ENCODE assay signal across 13 cellular contexts in genomic region chr10:36349445-36350063, GRCh38.
A peak's percentile ranks its signal among the peaks of the same experiment; 100 is the strongest.
DNase-seq lines count a peak whose midpoint lies in the region; ATAC-seq and TF ChIP-seq lines count a peak whose summit lies in the region.
"Had no signal": no experiment of that assay in that cellular context is flagged by ENCODE, and none has a peak within 500 bp of the region (broad histone marks: within the 10 kb centered on the region; RNA-seq: fewer than 3 reads in every experiment).

No MANE protein-coding gene starts in this region.

- H3K4me3 Mint-ChIP-seq in WTC11, result no peak overlapping the region
- H3K4me3 Mint-ChIP-seq in effector memory CD8-positive, alpha-beta T cell, result no peak overlapping the region
- H3K4me3 Mint-ChIP-seq: activated naive CD4-positive, alpha-beta T cell treated with anti-CD3 and anti-CD28 coated beads, Interleukin-2, amount 50 U/mL, for 24 hours; naive thymus-derived CD8-positive, alpha-beta T cell; stimulated activated naive CD8-positive, alpha-beta T cell treated with anti-CD3 and anti-CD28 coated beads, Interleukin-15, Interleukin-2, amounts not matched to agents 100 ng/mL and 50 ng/mL, for 24 hours had no signal

- TF ChIP-seq CTCF in WTC11 (IDR thresholded peaks at IDR 0.05) (no peak), heart left ventricle (IDR thresholded peaks at IDR 0.05) (no peak)

- H3K4me1 ChIP-seq in GM23248 (ENCODE audit: insufficient read depth), result peaks cover 31% of the 10 kb centered on the region
- H3K4me1 ChIP-seq in heart left ventricle, result peaks cover 0 to 12% (median 0%) of the 10 kb centered on the region in 12 donors
- no peaks in the 10 kb centered on the region for H3K4me1 ChIP-seq in HAP-1

- H3K27me3 ChIP-seq in GM23248 (replicated peaks; ENCODE audit: insufficient read depth), result no peaks in the 10 kb centered on the region
- H3K27me3 ChIP-seq in heart left ventricle, result no peaks in the 10 kb centered on the region
- H3K27me3 ChIP-seq in HAP-1 (ENCODE audit: low read depth), result no peaks in the 10 kb centered on the region

- peaks cover 16% of the 10 kb centered on the region for H3F3A ChIP-seq in GM23248 (ENCODE audit: insufficient read depth)

- H4K20me1 ChIP-seq in GM23248 (ENCODE audit: insufficient read depth), result no peaks in the 10 kb centered on the region

- H3K9me3 Mint-ChIP-seq in WTC11, result no peaks in the 10 kb centered on the region
- peaks cover 9 to 10% of the 10 kb centered on the region in 2 donors for H3K9me3 Mint-ChIP-seq in effector memory CD8-positive, alpha-beta T cell

- no peaks in the 10 kb centered on the region for H3K9me3 ChIP-seq in GM23248 (ENCODE audit: low read depth)
- no peaks in the 10 kb centered on the region for H3K9me3 ChIP-seq in heart left ventricle
- H3K9me3 ChIP-seq in HAP-1, result no peaks in the 10 kb centered on the region

- H2AFZ ChIP-seq in GM23248, result peak overlapping the region; percentile 34

- no peaks in the 10 kb centered on the region for H3K36me3 ChIP-seq in GM23248 (ENCODE audit: low read depth)
- no peaks in the 10 kb centered on the region for H3K36me3 ChIP-seq in heart left ventricle
- no peaks in the 10 kb centered on the region for H3K36me3 ChIP-seq in HAP-1 (replicated peaks)

- DNase-seq in GM23248, result peak; percentile 89
- DNase-seq in WTC11 (ENCODE audit: low spot score), result no peak
- peak in 3 of 5 donors; percentile 11 to 34 (median 21) for DNase-seq in heart left ventricle
- DNase-seq in skeletal muscle cell (ENCODE audit: low read depth), result peak; percentile 87
- DNase-seq in HAP-1 (ENCODE audit: low spot score in 2 of 2), result no peak
- DNase-seq in effector memory CD8-positive, alpha-beta T cell, result no peak
- DNase-seq in OCI-M1 (lab: John Stamatoyannopoulos, UW), result no peak
- DNase-seq: naive thymus-derived CD8-positive, alpha-beta T cell; NCI-H1105 treated with DMSO at 0.1 percent for 48 hours; stimulated activated CD4-positive, alpha-beta T cell treated with anti-CD3 and anti-CD28 coated beads, Interleukin-1b, Interleukin-23, amount 100 ng/mL, for 48 hours had no signal

- intact Hi-C loops in heart left ventricle (cut with DNase I), result no loop called here

- ATAC-seq in WTC11 (peak; percentile 55), heart left ventricle (peak in 3 of 4 donors; percentile 42 to 84 (median 50)), GM18868 (IDR thresholded peaks at IDR 0.05; ENCODE audit: unreplicated experiment) (no peak)
- no peak for ATAC-seq in effector memory CD8-positive, alpha-beta T cell (replicated peaks)
- ATAC-seq: naive thymus-derived CD8-positive, alpha-beta T cell had no signal

- no peaks in the 10 kb centered on the region for H3K9me2 ChIP-seq in GM23248 (ENCODE audit: insufficient read depth)

- H3K4me1 Mint-ChIP-seq in WTC11, result no peaks in the 10 kb centered on the region
- H3K4me1 Mint-ChIP-seq in effector memory CD8-positive, alpha-beta T cell (ENCODE audit: low read depth in 2 of 2), result no peaks in the 10 kb centered on the region
- H3K4me1 Mint-ChIP-seq: activated naive CD4-positive, alpha-beta T cell treated with anti-CD3 and anti-CD28 coated beads, Interleukin-2, amount 50 U/mL, for 24 hours; naive thymus-derived CD8-positive, alpha-beta T cell had no signal

- H3K27ac ChIP-seq in GM23248, result peak overlapping the region; percentile 43
- no peak overlapping the region for H3K27ac ChIP-seq in heart left ventricle

- H3K4me2 ChIP-seq in GM23248 (ENCODE audit: unreplicated experiment), result peak overlapping the region; percentile 49

- no peaks in the 10 kb centered on the region for H3K79me2 ChIP-seq in GM23248 (ENCODE audit: insufficient read depth)

- peak overlapping the region; percentile 11; the same call in 1 of the 2 replicates for H3K9ac ChIP-seq in GM23248

- in situ Hi-C loops in GM23248 (cut with MboI), result no loop called here
- in situ Hi-C loops in HAP-1 (cut with MboI; ENCODE audit: low sequenced_read_pairs), result no loop called here

- POLR2A ChIA-PET in WTC11 (lab: Charles Lee), result no interaction called here

- CTCF ChIA-PET in WTC11 (lab: Charles Lee), result no interaction called here

- H3K27me3 Mint-ChIP-seq in WTC11 (ENCODE audit: low read depth), result no peaks in the 10 kb centered on the region; the same call in 1 of the 2 replicates
- no peaks in the 10 kb centered on the region for H3K27me3 Mint-ChIP-seq in effector memory CD8-positive, alpha-beta T cell
- H3K27me3 Mint-ChIP-seq: activated naive CD4-positive, alpha-beta T cell treated with anti-CD3 and anti-CD28 coated beads, Interleukin-2, amount 50 U/mL, for 24 hours; stimulated activated naive CD8-positive, alpha-beta T cell treated with anti-CD3 and anti-CD28 coated beads, Interleukin-15, Interleukin-2, amounts not matched to agents 100 ng/mL and 50 ng/mL, for 24 hours had no signal

- no peak for TF ChIP-seq POLR2A in heart left ventricle (IDR thresholded peaks at IDR 0.05)

- no peaks in the 10 kb centered on the region for H3K36me3 Mint-ChIP-seq in WTC11
- no peaks in the 10 kb centered on the region for H3K36me3 Mint-ChIP-seq in effector memory CD8-positive, alpha-beta T cell (ENCODE audit: insufficient read depth)
- H3K36me3 Mint-ChIP-seq: activated naive CD4-positive, alpha-beta T cell treated with anti-CD3 and anti-CD28 coated beads, Interleukin-2, amount 50 U/mL, for 24 hours had no signal

- H3K4me3 ChIP-seq in GM23248, result no peak overlapping the region
- no peak overlapping the region for H3K4me3 ChIP-seq in heart left ventricle
- H3K4me3 ChIP-seq in skeletal muscle cell (ENCODE audit: low read depth, low read length), result no peak overlapping the region
- no peak overlapping the region for H3K4me3 ChIP-seq in HAP-1

- 51% methylated on average over 8 of the region's 8 CpGs for WGBS in GM23248 (ENCODE audit: low coverage in 1 of 2, low lambda C conversion rate in 2 of 2, missing lambda C conversion rate in 2 of 2), 2 experiments
- WGBS in heart left ventricle, 4 donors, result 46 to 62% (median 56%) methylated on average over 8 of the region's 8 CpGs

- H3K27ac Mint-ChIP-seq in WTC11, result no peak overlapping the region
- no peak overlapping the region for H3K27ac Mint-ChIP-seq in effector memory CD8-positive, alpha-beta T cell
- H3K27ac Mint-ChIP-seq: activated naive CD4-positive, alpha-beta T cell treated with anti-CD3 and anti-CD28 coated beads, Interleukin-2, amount 50 U/mL, for 24 hours; naive thymus-derived CD8-positive, alpha-beta T cell; stimulated activated naive CD8-positive, alpha-beta T cell treated with anti-CD3 and anti-CD28 coated beads, Interleukin-15, Interleukin-2, amounts not matched to agents 100 ng/mL and 50 ng/mL, for 24 hours had no signal

TF ChIP-seq in WTC11, 78 proteins besides CTCF, POLR2A, EP300 and RAD21:
- no peak for TF ChIP-seq E2F1 (CRISPR knock-in tag; IDR thresholded peaks at IDR 0.05)
- no peak for TF ChIP-seq ZNF281 (CRISPR knock-in tag; IDR thresholded peaks at IDR 0.05)

Comparison
In these comparisons a context has a peak if more than half of its experiments do, and no peak if none do; other contexts are left out.
1. DNase-seq: peak in GM23248 (single experiment), heart left ventricle (3 of 5) and skeletal muscle cell (single experiment); none in WTC11 (single experiment), HAP-1 (0 of 2), effector memory CD8-positive, alpha-beta T cell (0 of 3) and OCI-M1 (single experiment).
2. ATAC-seq: peak in WTC11 (single experiment) and heart left ventricle (3 of 4); none in GM18868 (single experiment) and effector memory CD8-positive, alpha-beta T cell (single experiment).